In the genomic region with DNA sequence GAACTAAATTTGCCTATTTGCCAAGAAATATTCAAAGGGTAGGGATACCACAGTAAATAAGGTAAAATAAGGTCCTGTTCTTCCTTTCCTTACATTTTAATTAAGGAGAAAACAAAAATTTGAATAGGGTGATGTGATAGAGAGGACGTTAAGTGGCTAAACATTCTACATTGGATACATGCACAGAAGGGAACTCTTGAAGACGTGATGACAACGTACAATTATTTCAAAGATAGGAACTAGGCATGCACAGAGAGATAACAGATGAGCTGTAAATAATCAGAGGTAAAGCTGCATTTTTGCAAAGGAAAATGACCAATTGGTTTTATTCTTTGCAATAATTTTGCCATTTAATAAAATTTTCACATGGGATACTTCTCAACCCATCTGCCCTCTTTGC, we compare ENCODE assay signal across 28 cellular contexts.
"Had no signal": no experiment of that assay in that cellular context is flagged by ENCODE, and none has a peak within 500 bp of the region (broad histone marks: within the 10 kb centered on the region; RNA-seq: fewer than 3 reads in every experiment).

No MANE protein-coding gene starts in this region.

- FAIRE-seq: endometrium, endothelial cell of umbilical vein, frontal cortex had no signal

- H3K9me3 ChIP-seq: colonic mucosa, esophagus muscularis mucosa, esophagus squamous epithelium, gastrocnemius medialis, gastroesophageal sphincter had no signal

- H3K4me2 ChIP-seq: hepatocyte had no signal

- H3K4me3 ChIP-seq: colonic mucosa, coronary artery, dorsolateral prefrontal cortex, esophagus muscularis mucosa, esophagus squamous epithelium, gastrocnemius medialis, gastroesophageal sphincter, heart left ventricle, heart right ventricle, hepatocyte had no signal

- DNase-seq: colonic mucosa; cortex of kidney; dermis blood vessel endothelial cell; dorsolateral prefrontal cortex; effector CD4-positive, alpha-beta T cell; effector CD8-positive, alpha-beta T cell; effector memory CD4-positive, alpha-beta T cell; effector memory CD8-positive, alpha-beta T cell; endodermal cell; erythroblast; esophagus squamous epithelium; foreskin fibroblast; foreskin keratinocyte; foreskin melanocyte; gastrocnemius medialis; glutamatergic neuron; head of caudate nucleus; heart left ventricle; heart right ventricle had no signal

- H3K36me3 ChIP-seq: colonic mucosa had no signal

- ATAC-seq: effector memory CD8-positive, alpha-beta T cell; esophagus mucosa; foreskin keratinocyte; gastrocnemius medialis; gastroesophageal sphincter; heart left ventricle; heart right ventricle had no signal

- H2AFZ ChIP-seq: hepatocyte had no signal

- H3K27me3 ChIP-seq: colonic mucosa, dorsolateral prefrontal cortex, esophagus muscularis mucosa, esophagus squamous epithelium, foreskin keratinocyte, gastrocnemius medialis, gastroesophageal sphincter, heart left ventricle, heart right ventricle, hepatocyte had no signal

- H3K4me1 ChIP-seq: colonic mucosa, esophagus muscularis mucosa, esophagus squamous epithelium, foreskin keratinocyte, gastrocnemius medialis, gastroesophageal sphincter had no signal

- H3K27ac ChIP-seq: colonic mucosa, coronary artery, dorsolateral prefrontal cortex, epithelial cell of prostate, esophagus muscularis mucosa, esophagus squamous epithelium, foreskin keratinocyte, gastrocnemius medialis, gastroesophageal sphincter, heart left ventricle, heart right ventricle, hepatocyte had no signal
